20 cellular contexts compared by ENCODE assay signal in genomic region chr20:33784225-33784624, GRCh38.
"Had no signal": no experiment of that assay in that cellular context is flagged by ENCODE, and none has a peak within 500 bp of the region (broad histone marks: within the 10 kb centered on the region; RNA-seq: fewer than 3 reads in every experiment).

No MANE protein-coding gene starts in this region.

- H3K4me3 ChIP-seq: breast epithelium, skin epidermis, suprapubic skin, tibial artery, upper lobe of right lung had no signal

- H3K27ac ChIP-seq: breast epithelium, suprapubic skin, tibial artery, upper lobe of right lung, WERI-Rb-1 had no signal

- DNase-seq: activated CD4-positive, alpha-beta memory T cell treated with anti-CD3 and anti-CD28 coated beads, Interleukin-2, amount 10 ng/mL, durations not matched to agents 7 days and 5 days; activated CD4-positive, alpha-beta T cell treated with anti-CD3 and anti-CD28 coated beads for 1 hour; activated CD4-positive, alpha-beta T cell treated with anti-CD3 and anti-CD28 coated beads, Interleukin-2, amount 10 ng/mL, durations not matched to agents 7 days and 5 days; activated T-cell treated with anti-CD3 and anti-CD28 coated beads, Interleukin-2, amount 50 U/mL, for 4 hours; central memory CD4-positive, alpha-beta T cell; foreskin fibroblast; hypothalamus; mesenchymal stem cell; natural killer cell; stimulated activated CD4-positive, alpha-beta T cell treated with anti-CD3 and anti-CD28 coated beads, Interleukin-12 subunit alpha, Interleukin-12 subunit beta, amount 100 ng/mL, for 4 hours; stimulated activated CD4-positive, alpha-beta T cell treated with anti-CD3 and anti-CD28 coated beads, Interleukin-4, amount 100 ng/mL, for 4 hours; stimulated activated CD8-positive, alpha-beta memory T cell treated with anti-CD3 and anti-CD28 coated beads, Interleukin-4, amount 100 ng/mL, for 48 hours; stimulated activated naive CD4-positive, alpha-beta T cell; T-helper 9 cell; tibial artery; upper lobe of right lung; WERI-Rb-1 had no signal

- H3K9me3 ChIP-seq: breast epithelium, suprapubic skin, tibial artery, upper lobe of right lung had no signal

- H3K27me3 ChIP-seq: breast epithelium, suprapubic skin, tibial artery, upper lobe of right lung had no signal

- H3K36me3 ChIP-seq: breast epithelium, suprapubic skin, WERI-Rb-1 had no signal
